24 cellular contexts compared by ENCODE assay signal in genomic region chrX:145729635-145730034, GRCh38.
DNase-seq lines count a peak whose midpoint lies in the region; ATAC-seq, FAIRE-seq and TF ChIP-seq lines count a peak whose summit lies in the region.
"Had no signal": no experiment of that assay in that cellular context is flagged by ENCODE, and none has a peak within 500 bp of the region (broad histone marks: within the 10 kb centered on the region; RNA-seq: fewer than 3 reads in every experiment).

No MANE protein-coding gene starts in this region.

- no peaks in the 10 kb centered on the region for H3K27me3 Mint-ChIP-seq in astrocyte (ENCODE audit: low read depth, unreplicated experiment)
- H3K27me3 Mint-ChIP-seq: CD4-positive, alpha-beta T cell had no signal

- peak overlapping the region; percentile 34 for H2AFZ ChIP-seq in astrocyte (ENCODE audit: low read depth, low read length)

- POLR2A ChIA-PET in HEK293T (lab: Yijun Ruan, JAX) = no interaction called here

- H3K27ac ChIP-seq in astrocyte (ENCODE audit: low read depth, low read length) = no peak overlapping the region
- H3K27ac ChIP-seq: adrenal gland had no signal

- H3K27ac Mint-ChIP-seq in astrocyte (ENCODE audit: unreplicated experiment) = no peak overlapping the region
- H3K27ac Mint-ChIP-seq: CD4-positive, alpha-beta T cell; nephron progenitor cell had no signal

- no peaks in the 10 kb centered on the region for H3K4me1 Mint-ChIP-seq in astrocyte (ENCODE audit: low read depth, unreplicated experiment)
- H3K4me1 Mint-ChIP-seq: nephron progenitor cell had no signal

- no peaks in the 10 kb centered on the region for H3K9me3 ChIP-seq in astrocyte (ENCODE audit: insufficient read depth, low read depth, low read length)
- H3K9me3 ChIP-seq: adrenal gland had no signal

- no peaks in the 10 kb centered on the region for H3K27me3 ChIP-seq in astrocyte (ENCODE audit: insufficient read depth, low read length)
- H3K27me3 ChIP-seq: adrenal gland, spleen had no signal

- FAIRE-seq in astrocyte (lab: Jason Lieb, UNC) = no peak
- FAIRE-seq: K562 had no signal

- CTCF ChIA-PET in HEK293T (lab: Yijun Ruan, JAX) = no interaction called here

- no peak overlapping the region for H3K9ac ChIP-seq in astrocyte (ENCODE audit: low read length)

- H3K4me1 ChIP-seq in astrocyte (ENCODE audit: insufficient read depth, low read length) = peaks cover 4% of the 10 kb centered on the region
- H3K4me1 ChIP-seq: adrenal gland, spleen had no signal

- TF ChIP-seq CTCF in astrocyte (IDR thresholded peaks at IDR 0.05; ENCODE audit: insufficient read depth, low read depth, low read length) = no peak

- no peaks in the 10 kb centered on the region for H3K9me3 Mint-ChIP-seq in astrocyte (ENCODE audit: unreplicated experiment)

- H3K4me3 Mint-ChIP-seq in astrocyte (ENCODE audit: unreplicated experiment) = no peak overlapping the region
- H3K4me3 Mint-ChIP-seq: CD4-positive, alpha-beta T cell; nephron progenitor cell had no signal

- ATAC-seq in SK-N-SH treated with all-trans-retinoic acid at 6 μM for 48 hours (no peak), HG02852 (IDR thresholded peaks at IDR 0.05; ENCODE audit: unreplicated experiment) (no peak)
- ATAC-seq: K562, left colon had no signal

- H3K79me2 ChIP-seq in astrocyte (ENCODE audit: insufficient read depth, low read length) = no peaks in the 10 kb centered on the region

- peak overlapping the region; percentile 44 for H3K4me2 ChIP-seq in astrocyte (ENCODE audit: low read length)

- DNase-seq in Daoy (ENCODE audit: low read depth) (peak; percentile 34), astrocyte (ENCODE audit: low read depth) (peak; percentile 18), fibroblast of the conjunctiva (ENCODE audit: low read depth) (peak; percentile 20), occipital lobe (lab: John Stamatoyannopoulos, UW) (peak; percentile 27), HEK293T (ENCODE audit: extremely low spot score) (no peak)
- no peak for DNase-seq in activated T-cell treated with anti-CD3 and anti-CD28 coated beads, Interleukin-2, amount 50 U/mL, for 48 hours
- DNase-seq: ACHN; activated CD4-positive, alpha-beta T cell treated with anti-CD3 and anti-CD28 coated beads for 48 hours; activated CD8-positive, alpha-beta memory T cell treated with anti-CD3 and anti-CD28 coated beads, Interleukin-2, amount 50 U/mL, for 4 hours; activated gamma-delta T cell; adrenal gland; CD4-positive, alpha-beta T cell; cerebellar nuclear complex; DMS79; left colon; NCI-H1092; NCI-H2081; NCI-H510A; nephron progenitor cell; NK-92 treated with Interleukin-12 subunit alpha and Interleukin-12 subunit beta, amount 100 ng/mL, for 24 hours; spleen had no signal

- no peaks in the 10 kb centered on the region for H4K20me1 ChIP-seq in astrocyte (ENCODE audit: insufficient read depth, low read length)

- no peaks in the 10 kb centered on the region for H3K36me3 ChIP-seq in astrocyte (ENCODE audit: insufficient read depth, low read length)
- H3K36me3 ChIP-seq: adrenal gland, spleen had no signal

- H3K4me3 ChIP-seq in astrocyte (ENCODE audit: insufficient read depth, low read depth, low read length) = no peak overlapping the region
- H3K4me3 ChIP-seq: adrenal gland, K562, spleen had no signal

- no peaks in the 10 kb centered on the region for H3K36me3 Mint-ChIP-seq in astrocyte (ENCODE audit: low read depth, unreplicated experiment)

TF ChIP-seq in SK-N-SH treated with all-trans-retinoic acid at 6 μM for 48 hours, 23 proteins besides CTCF, POLR2A, EP300 and RAD21 (continues in another document):
- TF ChIP-seq CREB5 (CRISPR knock-in tag; IDR thresholded peaks at IDR 0.05; ENCODE audit: low read depth) (no peak), SNAI2 (CRISPR knock-in tag; IDR thresholded peaks at IDR 0.05) (no peak), CSRNP3 (CRISPR knock-in tag; IDR thresholded peaks at IDR 0.05) (no peak), GLIS3 (CRISPR knock-in tag; IDR thresholded peaks at IDR 0.05) (no peak), CSDC2 (CRISPR knock-in tag; IDR thresholded peaks at IDR 0.05) (no peak), ZFP3 (CRISPR knock-in tag; IDR thresholded peaks at IDR 0.05) (no peak), ZC3H10 (CRISPR knock-in tag; IDR thresholded peaks at IDR 0.05) (no peak), PPARA (CRISPR knock-in tag; IDR thresholded peaks at IDR 0.05; ENCODE audit: borderline replicate concordance) (no peak)

TF ChIP-seq in HEK293T, 16 proteins besides CTCF, POLR2A, EP300 and RAD21:
- no peak for TF ChIP-seq SUZ12 (IDR thresholded peaks at IDR 0.05)
- no peak for TF ChIP-seq LEF1 (IDR thresholded peaks at IDR 0.05; ENCODE audit: borderline replicate concordance)
- TF ChIP-seq CTBP1 (IDR thresholded peaks at IDR 0.05; ENCODE audit: borderline replicate concordance) = no peak
- no peak for TF ChIP-seq FOXA1 (IDR thresholded peaks at IDR 0.05)
- no peak for TF ChIP-seq BHLHE40 (IDR thresholded peaks at IDR 0.05; ENCODE audit: borderline replicate concordance)
- no peak for TF ChIP-seq PKNOX1 (IDR thresholded peaks at IDR 0.05)
- TF ChIP-seq NFRKB (IDR thresholded peaks at IDR 0.05) = no peak
- TF ChIP-seq TARDBP (IDR thresholded peaks at IDR 0.05) = no peak
- TF ChIP-seq ELF4 (IDR thresholded peaks at IDR 0.05) = no peak
- no peak for TF ChIP-seq FOXK2 (IDR thresholded peaks at IDR 0.05)
- TF ChIP-seq SP1 (IDR thresholded peaks at IDR 0.05) = no peak
- no peak for TF ChIP-seq ZNF384 (IDR thresholded peaks at IDR 0.05)
- no peak for TF ChIP-seq FOXM1 (IDR thresholded peaks at IDR 0.05; ENCODE audit: borderline replicate concordance)
- no peak for TF ChIP-seq L3MBTL2 (conservative IDR thresholded peaks at IDR 0.05)
- TF ChIP-seq HDGF (IDR thresholded peaks at IDR 0.05; ENCODE audit: borderline replicate concordance) = no peak
- TF ChIP-seq ARNT (IDR thresholded peaks at IDR 0.05) = no peak

Comparison
In these comparisons a context has a peak if more than half of its experiments do, and no peak if none do; other contexts are left out.
1. DNase-seq: peak in Daoy (single experiment), astrocyte (single experiment), fibroblast of the conjunctiva (single experiment) and occipital lobe (single experiment); none in HEK293T (single experiment) and activated T-cell treated with anti-CD3 and anti-CD28 coated beads, Interleukin-2, amount 50 U/mL, for 48 hours (0 of 2).